In the genomic region with DNA sequence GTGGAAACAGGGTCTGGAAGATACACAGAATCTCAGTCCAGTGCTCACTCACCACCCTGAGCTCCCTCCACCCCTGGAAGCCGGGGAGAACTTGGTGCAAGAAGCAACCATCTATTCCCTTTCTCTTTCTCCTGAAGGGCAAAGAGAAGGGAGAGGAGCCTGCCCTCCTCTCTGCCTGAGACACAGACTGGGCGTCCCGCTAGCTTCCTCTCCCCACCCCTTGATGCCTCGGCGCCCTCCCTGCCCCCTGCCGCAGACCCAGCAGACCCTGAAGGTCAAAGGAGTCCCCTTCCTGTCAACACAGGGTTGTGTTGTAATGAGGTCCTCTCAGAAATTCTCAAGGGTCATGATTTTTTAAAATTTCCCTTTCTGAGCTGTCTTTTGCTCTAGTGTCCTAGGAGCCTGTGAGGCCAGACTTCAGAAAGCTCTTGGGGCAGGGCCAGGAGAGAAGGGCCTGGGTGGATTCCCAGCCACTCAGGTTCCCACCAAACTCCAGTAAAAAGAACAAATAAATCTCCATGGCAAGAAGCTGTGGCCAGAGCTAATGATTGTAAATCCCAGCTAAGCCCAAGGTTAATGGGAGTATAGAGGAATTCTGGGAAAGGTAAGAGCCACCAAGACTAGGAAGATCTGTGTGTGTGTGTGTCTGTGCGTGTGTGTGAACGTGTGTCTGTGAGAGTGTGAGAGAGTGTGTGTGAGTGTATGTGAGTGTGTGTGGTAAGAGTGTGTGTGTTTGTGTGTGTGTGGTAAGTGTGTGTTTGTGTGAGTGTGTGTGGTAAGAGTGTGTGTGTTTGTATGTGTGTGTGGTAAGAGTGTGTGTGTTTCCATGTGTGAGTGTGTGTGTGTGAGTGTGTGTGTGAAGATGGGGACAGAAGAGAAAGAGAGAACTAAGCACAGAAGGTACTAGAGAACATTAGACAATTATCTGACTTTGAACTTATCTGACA, we compare ENCODE assay signal across 8 cellular contexts.
A peak's percentile ranks its signal among the peaks of the same experiment; 100 is the strongest.
DNase-seq lines count a peak whose midpoint lies in the region; ATAC-seq lines count a peak whose summit lies in the region.

No MANE protein-coding gene starts in this region.

- H3K9ac ChIP-seq in HUES6 (ENCODE audit: low read length), result peak overlapping the region; percentile 79
- peak overlapping the region; percentile 81 to 89 for H3K9ac ChIP-seq in stomach smooth muscle (ENCODE audit: low read length in 2 of 2)

- DNase-seq in astrocyte of the hippocampus (ENCODE audit: low read depth, low spot score) (peak; percentile 77), 8988T (no peak), Kasumi-1 (lab: John Stamatoyannopoulos, UW) (no peak), NCI-H748 (lab: John Stamatoyannopoulos, UW; ENCODE audit: unreplicated experiment) (no peak)

- H3K27ac ChIP-seq in HUES6 (ENCODE audit: low read depth, low read length) (peak overlapping the region; percentile 63; the same call in 1 of the 2 replicates), layer of hippocampus (ENCODE audit: low read depth, low read length) (peak overlapping the region; percentile 46), stomach smooth muscle (ENCODE audit: low read length) (peak overlapping the region; percentile 96)

- H3K9me3 ChIP-seq in HUES6 (ENCODE audit: control insufficient read depth, insufficient read depth, low read depth, low read length) (no peaks in the 10 kb centered on the region), stomach smooth muscle (ENCODE audit: control insufficient read depth in 2 of 2, low read length in 2 of 2) (no peaks in the 10 kb centered on the region)

- H3K27me3 ChIP-seq in HUES6 (ENCODE audit: control insufficient read depth, insufficient read depth, low read length) (no peaks in the 10 kb centered on the region), layer of hippocampus (ENCODE audit: control insufficient read depth, insufficient read depth, low read length) (peaks cover 4% of the 10 kb centered on the region), stomach smooth muscle (ENCODE audit: control insufficient read depth in 1 of 2, insufficient read depth in 2 of 2, low read length in 2 of 2) (no peaks in the 10 kb centered on the region)

- no peaks in the 10 kb centered on the region for H3K36me3 ChIP-seq in HUES6 (ENCODE audit: control insufficient read depth, insufficient read depth, low read length)
- no peaks in the 10 kb centered on the region for H3K36me3 ChIP-seq in stomach smooth muscle (ENCODE audit: control insufficient read depth in 2 of 2, insufficient read depth in 2 of 2, low read length in 2 of 2)

- no peak for ATAC-seq in HG02798 (IDR thresholded peaks at IDR 0.05; ENCODE audit: poor library complexity, unreplicated experiment)

- H3K4me1 ChIP-seq in HUES6 (ENCODE audit: control insufficient read depth, insufficient read depth, low read length), result peaks cover 23% of the 10 kb centered on the region
- H3K4me1 ChIP-seq in stomach smooth muscle (ENCODE audit: control insufficient read depth, insufficient read depth, low read length), result peaks cover 33% of the 10 kb centered on the region

- H3K4me3 ChIP-seq in HUES6 (ENCODE audit: low read depth, low read length) (peak overlapping the region; percentile 57), stomach smooth muscle (ENCODE audit: low read length in 2 of 2) (peak overlapping the region; percentile 86 to 94)

Comparison
In these comparisons a context has a peak if more than half of its experiments do, and no peak if none do; other contexts are left out.
1. H3K27ac ChIP-seq: peak in every context shown above with its lines; median percentile 96 in stomach smooth muscle; 63 in HUES6; 46 in layer of hippocampus.